ENCODE assay signal across 14 cellular contexts in the genomic region with DNA sequence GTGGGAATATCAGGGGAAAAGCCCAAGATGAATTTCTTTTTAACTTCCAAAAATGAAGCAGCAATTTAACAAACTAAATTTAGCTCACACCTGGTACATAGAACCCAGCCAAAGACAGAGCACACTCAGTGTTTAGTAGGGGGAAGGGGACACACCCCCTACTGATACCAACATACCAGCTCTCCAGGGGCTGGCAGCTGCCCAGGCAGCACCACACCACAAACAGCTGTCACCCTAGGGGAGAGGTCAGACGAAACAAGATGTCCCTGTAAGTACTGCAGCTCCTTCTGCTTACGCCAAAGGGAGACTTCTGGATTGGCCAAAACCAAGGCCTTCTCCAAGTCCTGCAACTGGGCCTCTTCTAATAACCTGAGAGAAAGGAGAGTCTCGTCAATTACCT. TPM values are rescaled to one million over a fixed set of nuclear protein-coding genes. Genes with fewer than 3 reads are reported as not detected.
DNase-seq lines count a peak whose midpoint lies in the region; ATAC-seq and TF ChIP-seq lines count a peak whose summit lies in the region.
"Had no signal": no experiment of that assay in that cellular context is flagged by ENCODE, and none has a peak within 500 bp of the region (broad histone marks: within the 10 kb centered on the region; RNA-seq: fewer than 3 reads in every experiment).

No MANE protein-coding gene starts in this region.

- H4K20me1 ChIP-seq in H9 (ENCODE audit: control insufficient read depth, insufficient read depth, insufficient read length): no peaks in the 10 kb centered on the region

- H4K8ac ChIP-seq in H9 (replicated peaks; ENCODE audit: insufficient read length, low read depth, low read length): no peak overlapping the region

- no peak overlapping the region for H3K4me2 ChIP-seq in H9 (ENCODE audit: insufficient read depth, insufficient read length, low read length)
- H3K4me2 ChIP-seq: neural progenitor cell had no signal

- H3K4ac ChIP-seq in H9 (ENCODE audit: low read depth, low read length): no peak overlapping the region

- H2BK20ac ChIP-seq in H9 (ENCODE audit: low read depth, low read length, poor library complexity, severe bottlenecking): no peak overlapping the region

- no peak overlapping the region for H3K23ac ChIP-seq in H9 (ENCODE audit: insufficient read length, low read depth, low read length)

- no peaks in the 10 kb centered on the region for H3K79me1 ChIP-seq in H9 (ENCODE audit: insufficient read depth, low read depth, low read length, poor library complexity, severe bottlenecking)

- H2AFZ ChIP-seq in H9 (ENCODE audit: low read length): no peak overlapping the region
- H2AFZ ChIP-seq: neural progenitor cell had no signal

- no peak for TF ChIP-seq EP300 in tibial nerve (IDR thresholded peaks at IDR 0.05)

- H3K27me3 ChIP-seq in H9 (ENCODE audit: insufficient read depth, low read length) (no peaks in the 10 kb centered on the region), tibial nerve (no peaks in the 10 kb centered on the region)
- H3K27me3 ChIP-seq: neural progenitor cell had no signal

- H3K9me3 Mint-ChIP-seq in H9: no peaks in the 10 kb centered on the region
- H3K9me3 Mint-ChIP-seq in activated naive CD8-positive, alpha-beta T cell (ENCODE audit: low read depth): no peaks in the 10 kb centered on the region
- H3K9me3 Mint-ChIP-seq: neural progenitor cell had no signal

- H2BK15ac ChIP-seq in H9 (ENCODE audit: low read depth, low read length): no peak overlapping the region

- no peaks in the 10 kb centered on the region for H3K23me2 ChIP-seq in H9 (ENCODE audit: insufficient read length, low read depth, low read length, poor library complexity, severe bottlenecking)

- peaks cover 3% of the 10 kb centered on the region; the same call in 1 of the 2 replicates for H3K79me2 ChIP-seq in H9 (ENCODE audit: insufficient read depth, low read length)

- no peak overlapping the region for H2AK5ac ChIP-seq in H9 (ENCODE audit: insufficient read length, low read length)

- ATAC-seq in left lobe of liver (peak; percentile 12), GM19397 (IDR thresholded peaks at IDR 0.05; ENCODE audit: unreplicated experiment) (no peak)

- H3K27me3 Mint-ChIP-seq in H9 (ENCODE audit: low read depth): no peaks in the 10 kb centered on the region
- H3K27me3 Mint-ChIP-seq in activated naive CD8-positive, alpha-beta T cell: no peaks in the 10 kb centered on the region

- TF ChIP-seq CTCF in H9 (conservative IDR thresholded peaks at IDR 0.05): no peak
- TF ChIP-seq CTCF in tibial nerve (IDR thresholded peaks at IDR 0.05): no peak

- H3K4me3 ChIP-seq in tibial nerve: no peak overlapping the region
- H3K4me3 ChIP-seq: neural progenitor cell, skin epidermis had no signal

- no peak overlapping the region for H2BK120ac ChIP-seq in H9 (ENCODE audit: low read depth, low read length, poor library complexity, severe bottlenecking)

- no peak overlapping the region for H4K5ac ChIP-seq in H9 (ENCODE audit: insufficient read length, low read depth, low read length)

- WGBS in H9 (ENCODE audit: extremely low coverage, insufficient read length, low lambda C conversion rate): no CpG with 5 or more reads among the region's 3 CpGs
- WGBS in tibial nerve, 2 donors: 91 to 96% methylated on average over 3 of the region's 3 CpGs

- H3K14ac ChIP-seq in H9 (ENCODE audit: insufficient read depth, low read length): no peak overlapping the region

- DNase-seq in DMS 273 (lab: John Stamatoyannopoulos, UW; ENCODE audit: unreplicated experiment) (peak; percentile 68), DMS 273 treated with DMSO at 0.1 percent for 48 hours (lab: John Stamatoyannopoulos, UW) (no peak), H9 (no peak), left lobe of liver (ENCODE audit: low spot score) (no peak), NCI-H524 (lab: John Stamatoyannopoulos, UW) (no peak), tibial nerve (ENCODE audit: low spot score in 2 of 2) (no peak)
- DNase-seq: activated CD4-positive, CD25-positive, alpha-beta regulatory T cell; activated effector memory CD4-positive, alpha-beta T cell treated with Interleukin-2 at 50 U/mL for 16 hours; NCI-H1436 treated with DMSO at 0.1 percent for 48 hours had no signal

- H2BK12ac ChIP-seq in H9 (ENCODE audit: insufficient read length, low read depth, low read length): no peak overlapping the region

- peaks cover 49 to 71% (median 63%) of the 10 kb centered on the region in 3 experiments for H3K36me3 Mint-ChIP-seq in H9 (ENCODE audit: insufficient read depth in 1 of 3, low read depth in 3 of 3)
- peaks cover 26% of the 10 kb centered on the region for H3K36me3 Mint-ChIP-seq in activated naive CD8-positive, alpha-beta T cell

- no peak overlapping the region for H3K4me3 Mint-ChIP-seq in H9
- H3K4me3 Mint-ChIP-seq in activated naive CD8-positive, alpha-beta T cell: peak overlapping the region; percentile 53
- H3K4me3 Mint-ChIP-seq: neural progenitor cell had no signal

- no peak for TF ChIP-seq POLR2A in tibial nerve (IDR thresholded peaks at IDR 0.05)

- H3K9ac ChIP-seq in H9 (ENCODE audit: extremely low read depth, insufficient read length, low read length): no peak overlapping the region
- H3K9ac ChIP-seq: neural progenitor cell had no signal

- H3T11ph ChIP-seq in H9 (ENCODE audit: low read length): no peak overlapping the region

- H3K27ac Mint-ChIP-seq in H9: peak overlapping the region; percentile 39 to 70 (median 62); a peak in 2 of 7 replicates
- no peak overlapping the region for H3K27ac Mint-ChIP-seq in activated naive CD8-positive, alpha-beta T cell
- H3K27ac Mint-ChIP-seq: neural progenitor cell had no signal

- H3K36me3 ChIP-seq in tibial nerve: peaks cover 0 to 72% (median 0%) of the 10 kb centered on the region in 3 donors

- H3K27ac ChIP-seq in H9 (ENCODE audit: insufficient read length, low read depth, low read length): no peak overlapping the region
- no peak overlapping the region for H3K27ac ChIP-seq in tibial nerve
- H3K27ac ChIP-seq: 22Rv1, neural progenitor cell had no signal

- H3K18ac ChIP-seq in H9 (ENCODE audit: insufficient read length, low read depth, low read length): no peak overlapping the region

- H3K56ac ChIP-seq in H9 (ENCODE audit: insufficient read length, low read depth, low read length): no peak overlapping the region

- H3K4me1 Mint-ChIP-seq in H9: peaks cover 0 to 12% of the 10 kb centered on the region in 2 experiments; a peak in 2 of 4 replicates
- peaks cover 28% of the 10 kb centered on the region for H3K4me1 Mint-ChIP-seq in activated naive CD8-positive, alpha-beta T cell (ENCODE audit: low read depth)
- H3K4me1 Mint-ChIP-seq: neural progenitor cell had no signal

- H4K91ac ChIP-seq in H9 (ENCODE audit: insufficient read length, low read depth, low read length): no peak overlapping the region

- H3K9me3 ChIP-seq in H9 (ENCODE audit: control insufficient read depth, low read depth, low read length) (no peaks in the 10 kb centered on the region), tibial nerve (no peaks in the 10 kb centered on the region)

- H3K4me1 ChIP-seq in H9 (ENCODE audit: insufficient read depth, low read length): no peaks in the 10 kb centered on the region; the same call in 1 of the 2 replicates
- no peaks in the 10 kb centered on the region for H3K4me1 ChIP-seq in tibial nerve
- H3K4me1 ChIP-seq: neural progenitor cell had no signal

- H2BK5ac ChIP-seq in H9 (ENCODE audit: insufficient read length, low read length): no peak overlapping the region

RNA-seq across cellular contexts. Expression of a gene that starts 26.0 kb away (rescaled TPM):
- total RNA-seq in H9 (2021) (110 and 117 TPM in 2 replicates), left lobe of liver (35.1 TPM), tibial nerve (10 to 100 TPM; 29.4 to 46.2 (median 39.8) TPM)

RNA-seq across cellular contexts. Expression of a gene that starts 36.1 kb away (rescaled TPM):
- 32.6 and 33.6 TPM in 2 replicates for total RNA-seq in H9 (2021)
- 4.6 TPM for total RNA-seq in left lobe of liver
- total RNA-seq in tibial nerve: 10 to 100 TPM; 17.4 to 21.4 (median 18.9) TPM
